Comparison of ENCODE assay signal across 8 cellular contexts in the genomic region with DNA sequence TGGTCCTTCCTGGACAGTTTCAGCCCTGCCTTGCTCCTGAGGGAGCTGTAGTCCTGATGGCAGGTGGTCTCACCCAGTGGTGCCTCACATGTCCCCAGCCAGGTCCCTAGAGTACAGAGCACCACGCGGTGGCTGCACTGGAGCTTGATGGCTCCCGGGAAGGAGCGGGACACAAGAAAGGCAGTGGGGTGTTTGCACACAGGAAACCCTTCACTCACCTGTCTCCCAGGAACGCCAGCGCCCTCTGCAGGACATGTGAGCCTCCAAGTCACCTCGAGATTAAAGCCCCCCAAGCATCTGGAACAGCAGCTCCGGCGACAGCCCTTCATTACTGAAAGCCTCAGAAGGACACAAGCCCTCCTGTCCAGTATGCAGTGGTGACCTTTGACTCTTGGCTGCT. TPM values are rescaled to one million over a fixed set of nuclear protein-coding genes. Genes with fewer than 3 reads are reported as not detected.
A peak's percentile ranks its signal among the peaks of the same experiment; 100 is the strongest.
DNase-seq lines count a peak whose midpoint lies in the region; ATAC-seq and TF ChIP-seq lines count a peak whose summit lies in the region.

No MANE protein-coding gene starts in this region.

- H3K27ac Mint-ChIP-seq in activated T-cell treated with anti-CD3 and anti-CD28 coated beads, Interleukin-2, amount 50 U/mL, for 72 hours, result no peak overlapping the region
- H3K27ac Mint-ChIP-seq in nephron, result peak overlapping the region in 1 of 3 experiments; percentile 63
- no peak overlapping the region for H3K27ac Mint-ChIP-seq in natural killer cell treated with Interleukin-12 subunit alpha and Interleukin-12 subunit beta and Interleukin-15 and Interleukin-18, amount 100 ng/mL, for 72 hours

- peak; percentile 19 to 45 (median 24) for TF ChIP-seq CTCF in nephron (IDR thresholded peaks at IDR 0.05; ENCODE audit: unreplicated experiment in 3 of 3)

- H3K36me3 Mint-ChIP-seq in activated T-cell treated with anti-CD3 and anti-CD28 coated beads, Interleukin-2, amount 50 U/mL, for 72 hours (ENCODE audit: insufficient read depth in 2 of 2), result no peaks in the 10 kb centered on the region
- no peaks in the 10 kb centered on the region for H3K36me3 Mint-ChIP-seq in nephron (ENCODE audit: low read depth)
- H3K36me3 Mint-ChIP-seq in natural killer cell treated with Interleukin-12 subunit alpha and Interleukin-12 subunit beta and Interleukin-15 and Interleukin-18, amount 100 ng/mL, for 72 hours, result no peaks in the 10 kb centered on the region

- DNase-seq in NCI-H526 (lab: John Stamatoyannopoulos, UW) (peak; percentile 51 to 82), NCI-H526 treated with DMSO at 0.1 percent for 48 hours (lab: John Stamatoyannopoulos, UW) (no peak), NCI-H1092 (lab: John Stamatoyannopoulos, UW) (peak; percentile 61)
- peak; percentile 61 to 68 for DNase-seq in activated T-cell treated with anti-CD3 and anti-CD28 coated beads, Interleukin-2, amount 50 U/mL, for 72 hours
- DNase-seq in natural killer cell treated with Interleukin-12 subunit alpha and Interleukin-12 subunit beta and Interleukin-15 and Interleukin-18, amount 100 ng/mL, for 72 hours (ENCODE audit: low spot score), result no peak

- H3K9me3 Mint-ChIP-seq in activated T-cell treated with anti-CD3 and anti-CD28 coated beads, Interleukin-2, amount 50 U/mL, for 72 hours, result no peaks in the 10 kb centered on the region
- no peaks in the 10 kb centered on the region for H3K9me3 Mint-ChIP-seq in nephron
- H3K9me3 Mint-ChIP-seq in natural killer cell treated with Interleukin-12 subunit alpha and Interleukin-12 subunit beta and Interleukin-15 and Interleukin-18, amount 100 ng/mL, for 72 hours, result no peaks in the 10 kb centered on the region

- H3K27me3 Mint-ChIP-seq in activated T-cell treated with anti-CD3 and anti-CD28 coated beads, Interleukin-2, amount 50 U/mL, for 72 hours (ENCODE audit: low read depth), result peaks cover 14% of the 10 kb centered on the region
- H3K27me3 Mint-ChIP-seq in nephron (ENCODE audit: low read depth), result peaks cover 47% of the 10 kb centered on the region
- peaks cover 5 to 8% of the 10 kb centered on the region in 2 donors for H3K27me3 Mint-ChIP-seq in natural killer cell treated with Interleukin-12 subunit alpha and Interleukin-12 subunit beta and Interleukin-15 and Interleukin-18, amount 100 ng/mL, for 72 hours

- H3K4me3 Mint-ChIP-seq in activated T-cell treated with anti-CD3 and anti-CD28 coated beads, Interleukin-2, amount 50 U/mL, for 72 hours, result no peak overlapping the region
- no peak overlapping the region for H3K4me3 Mint-ChIP-seq in nephron
- H3K4me3 Mint-ChIP-seq in natural killer cell treated with Interleukin-12 subunit alpha and Interleukin-12 subunit beta and Interleukin-15 and Interleukin-18, amount 100 ng/mL, for 72 hours, result no peak overlapping the region

- peaks cover 7% of the 10 kb centered on the region for H3K4me1 Mint-ChIP-seq in activated T-cell treated with anti-CD3 and anti-CD28 coated beads, Interleukin-2, amount 50 U/mL, for 72 hours (ENCODE audit: low read depth)
- peaks cover 8% of the 10 kb centered on the region for H3K4me1 Mint-ChIP-seq in nephron
- peaks cover 0 to 5% of the 10 kb centered on the region in 2 donors for H3K4me1 Mint-ChIP-seq in natural killer cell treated with Interleukin-12 subunit alpha and Interleukin-12 subunit beta and Interleukin-15 and Interleukin-18, amount 100 ng/mL, for 72 hours (ENCODE audit: low read depth in 2 of 2)

- ATAC-seq in activated T-cell treated with anti-CD3 and anti-CD28 coated beads, Interleukin-2, amount 50 U/mL, for 72 hours (replicated peaks in 1 of 2), result no peak
- ATAC-seq in GM21360 (IDR thresholded peaks at IDR 0.05; ENCODE audit: unreplicated experiment), result no peak
- ATAC-seq in GM18870 (IDR thresholded peaks at IDR 0.05; ENCODE audit: unreplicated experiment), result no peak
- ATAC-seq in natural killer cell treated with Interleukin-12 subunit alpha and Interleukin-12 subunit beta and Interleukin-15 and Interleukin-18, amount 100 ng/mL, for 72 hours, result no peak

RNA-seq across cellular contexts. Expression of a gene that starts 19.9 kb away (rescaled TPM):
- total RNA-seq in activated T-cell treated with anti-CD3 and anti-CD28 coated beads, Interleukin-2, amount 50 U/mL, for 72 hours, result 10 to 100 TPM; 23.1 to 23.5 TPM
- 10 to 100 TPM; 29.1 to 42.3 TPM for total RNA-seq in natural killer cell treated with Interleukin-12 subunit alpha and Interleukin-12 subunit beta and Interleukin-15 and Interleukin-18, amount 100 ng/mL, for 72 hours

RNA-seq across cellular contexts. Expression of a gene that starts 43.5 kb away (rescaled TPM):
- 10 to 100 TPM in 1 of 2 donors, 1 to 10 TPM in 1; 8.4 to 13.7 TPM for total RNA-seq in activated T-cell treated with anti-CD3 and anti-CD28 coated beads, Interleukin-2, amount 50 U/mL, for 72 hours
- total RNA-seq in natural killer cell treated with Interleukin-12 subunit alpha and Interleukin-12 subunit beta and Interleukin-15 and Interleukin-18, amount 100 ng/mL, for 72 hours, result 10 to 100 TPM; 19.2 to 21.1 TPM

Comparison
In these comparisons a context has a peak if more than half of its experiments do, and no peak if none do; other contexts are left out.
1. DNase-seq: peak in NCI-H526 (2 of 2), NCI-H1092 (single experiment) and activated T-cell treated with anti-CD3 and anti-CD28 coated beads, Interleukin-2, amount 50 U/mL, for 72 hours (2 of 2); none in NCI-H526 treated with DMSO at 0.1 percent for 48 hours (single experiment) and natural killer cell treated with Interleukin-12 subunit alpha and Interleukin-12 subunit beta and Interleukin-15 and Interleukin-18, amount 100 ng/mL, for 72 hours (single experiment).